10 cellular contexts compared by ENCODE assay signal in genomic region chr17:4678448-4679026, GRCh38. TPM values are rescaled to one million over a fixed set of nuclear protein-coding genes. Genes with fewer than 3 reads are reported as not detected.
DNase-seq lines count a peak whose midpoint lies in the region; ATAC-seq and TF ChIP-seq lines count a peak whose summit lies in the region.
"Had no signal": no experiment of that assay in that cellular context is flagged by ENCODE, and none has a peak within 500 bp of the region (broad histone marks: within the 10 kb centered on the region; RNA-seq: fewer than 3 reads in every experiment).

No MANE protein-coding gene starts in this region.

- H3K27me3 Mint-ChIP-seq in activated T-helper 17 cell treated with anti-CD3 and anti-CD28 coated beads, Interleukin-2, amount 50 U/mL, for 72 hours = no peaks in the 10 kb centered on the region

- intact Hi-C loops in Right ventricle myocardium inferior (cut with DNase I) = no loop called here

- no peaks in the 10 kb centered on the region for H3K9me3 Mint-ChIP-seq in activated T-helper 17 cell treated with anti-CD3 and anti-CD28 coated beads, Interleukin-2, amount 50 U/mL, for 72 hours
- H3K9me3 Mint-ChIP-seq: activated T-cell treated with anti-CD3 and anti-CD28 coated beads, Interleukin-2, amount 50 U/mL, for 4 hours had no signal

- peak overlapping the region; percentile 67 for H3K27ac Mint-ChIP-seq in activated T-helper 17 cell treated with anti-CD3 and anti-CD28 coated beads, Interleukin-2, amount 50 U/mL, for 72 hours

- peak; percentile 96 for ATAC-seq in activated T-helper 17 cell treated with anti-CD3 and anti-CD28 coated beads, Interleukin-2, amount 50 U/mL, for 72 hours (replicated peaks)
- no peak for ATAC-seq in HG03139 (IDR thresholded peaks at IDR 0.05; ENCODE audit: unreplicated experiment)
- ATAC-seq in GM18519 (IDR thresholded peaks at IDR 0.05; ENCODE audit: low FRiP score, unreplicated experiment) = no peak
- ATAC-seq in Right ventricle myocardium inferior = no peak

- no peak overlapping the region for H3K4me3 Mint-ChIP-seq in activated T-helper 17 cell treated with anti-CD3 and anti-CD28 coated beads, Interleukin-2, amount 50 U/mL, for 72 hours
- H3K4me3 Mint-ChIP-seq: activated T-cell treated with anti-CD3 and anti-CD28 coated beads, Interleukin-2, amount 50 U/mL, for 4 hours had no signal

- H3K27me3 ChIP-seq in HL-60 (ENCODE audit: insufficient read depth, poor library complexity, severe bottlenecking) = no peaks in the 10 kb centered on the region

- no peak overlapping the region for H3K4me3 ChIP-seq in HL-60 (replicated peaks; ENCODE audit: insufficient read depth, low read length)

- H3K36me3 Mint-ChIP-seq in activated T-helper 17 cell treated with anti-CD3 and anti-CD28 coated beads, Interleukin-2, amount 50 U/mL, for 72 hours (ENCODE audit: low read depth) = peaks cover 97% of the 10 kb centered on the region

- DNase-seq in AG08395 (ENCODE audit: low spot score) (peak; percentile 82), HL-60 (ENCODE audit: low read depth in 1 of 2, low spot score in 1 of 2) (peak; percentile 3 to 21), kidney tubule cell (ENCODE audit: low spot score) (peak; percentile 99), Right ventricle myocardium inferior (ENCODE audit: missing footprints) (no peak)
- no peak for DNase-seq in activated effector memory CD4-positive, alpha-beta T cell treated with anti-CD3 and anti-CD28 coated beads, Interleukin-2, amount 50 U/mL, for 16 hours
- DNase-seq: activated T-cell treated with anti-CD3 and anti-CD28 coated beads, Interleukin-2, amount 50 U/mL, for 4 hours; NCI-H446 had no signal

- H3K27ac ChIP-seq in HL-60 (replicated peaks) = no peak overlapping the region

- peaks cover 10% of the 10 kb centered on the region for H3K4me1 Mint-ChIP-seq in activated T-helper 17 cell treated with anti-CD3 and anti-CD28 coated beads, Interleukin-2, amount 50 U/mL, for 72 hours

- no peak for TF ChIP-seq CTCF in HL-60 (IDR thresholded peaks at IDR 0.05; ENCODE audit: insufficient read depth, low read length)

RNA-seq across cellular contexts. Expression of gene PELP1, which starts 25.4 kb away (rescaled TPM):
- total RNA-seq in activated T-helper 17 cell treated with anti-CD3 and anti-CD28 coated beads, Interleukin-2, amount 50 U/mL, for 72 hours = 100 to 1,000 TPM in 1 of 2 donors, 10 to 100 TPM in 1; 87.1 to 107 TPM
- 34.4 TPM for total RNA-seq in Right ventricle myocardium inferior

RNA-seq across cellular contexts. Expression of gene ARRB2, which starts 31.9 kb away (rescaled TPM):
- total RNA-seq in activated T-helper 17 cell treated with anti-CD3 and anti-CD28 coated beads, Interleukin-2, amount 50 U/mL, for 72 hours = 100 to 1,000 TPM; 281 to 307 TPM
- total RNA-seq in Right ventricle myocardium inferior = 28.3 TPM

RNA-seq across cellular contexts. Expression of gene ALOX15, which starts 37.1 kb away (rescaled TPM):
- under 1 TPM in 1 of 2 donors, not detected in 1; 0.24 TPM for total RNA-seq in activated T-helper 17 cell treated with anti-CD3 and anti-CD28 coated beads, Interleukin-2, amount 50 U/mL, for 72 hours
- total RNA-seq in Right ventricle myocardium inferior = 0.19 TPM
- total RNA-seq: activated T-cell treated with anti-CD3 and anti-CD28 coated beads, Interleukin-2, amount 50 U/mL, for 4 hours had no signal

RNA-seq across cellular contexts. Expression of gene MED11, which starts 52.7 kb away (rescaled TPM):
- 10 to 100 TPM; 25.3 to 25.7 TPM for total RNA-seq in activated T-helper 17 cell treated with anti-CD3 and anti-CD28 coated beads, Interleukin-2, amount 50 U/mL, for 72 hours
- 17.2 TPM for total RNA-seq in Right ventricle myocardium inferior

Comparison
In these comparisons a context has a peak if more than half of its experiments do, and no peak if none do; other contexts are left out.
1. DNase-seq: peak in AG08395 (single experiment), HL-60 (2 of 2) and kidney tubule cell (single experiment); none in activated effector memory CD4-positive, alpha-beta T cell treated with anti-CD3 and anti-CD28 coated beads, Interleukin-2, amount 50 U/mL, for 16 hours (single experiment) and Right ventricle myocardium inferior (single experiment).